In genomic region chr15:99732711-99733267, GRCh38 we compare ENCODE assay signal across 8 cellular contexts. TPM values are rescaled to one million over a fixed set of nuclear protein-coding genes. Genes with fewer than 3 reads are reported as not detected.
DNase-seq lines count a peak whose midpoint lies in the region; ATAC-seq and TF ChIP-seq lines count a peak whose summit lies in the region.

No MANE protein-coding gene starts in this region.

- H3K9me3 Mint-ChIP-seq in stimulated activated naive B cell treated with anti-CD40 and anti-IgM and Interleukin-4, amounts not matched to agents 10 μg/mL and 1 μg/mL and 100 μg/mL, for 72 hours: peaks cover 0 to 2% of the 10 kb centered on the region in 2 donors

- no peak overlapping the region; the same call in 1 of the 2 replicates for H3K27ac ChIP-seq in HUES6 (ENCODE audit: low read depth, low read length)

- peaks cover 25% of the 10 kb centered on the region for H3K4me1 ChIP-seq in HUES6 (ENCODE audit: control insufficient read depth, insufficient read depth, low read length)

- H3K36me3 ChIP-seq in HUES6 (ENCODE audit: control insufficient read depth, insufficient read depth, low read length) (peaks cover 15% of the 10 kb centered on the region), kidney epithelial cell (ENCODE audit: control insufficient read depth, insufficient read depth, low read length) (no peaks in the 10 kb centered on the region)

- peak overlapping the region; percentile 63 to 88 for H3K4me3 Mint-ChIP-seq in stimulated activated naive B cell treated with anti-CD40 and anti-IgM and Interleukin-4, amounts not matched to agents 10 μg/mL and 1 μg/mL and 100 μg/mL, for 72 hours

- no peaks in the 10 kb centered on the region for H3K27me3 Mint-ChIP-seq in stimulated activated naive B cell treated with anti-CD40 and anti-IgM and Interleukin-4, amounts not matched to agents 10 μg/mL and 1 μg/mL and 100 μg/mL, for 72 hours

- TF ChIP-seq CTCF in kidney epithelial cell (IDR thresholded peaks at IDR 0.05; ENCODE audit: insufficient read depth, low read length, poor library complexity, severe bottlenecking): no peak

- DNase-seq in GM03348 (ENCODE audit: low spot score): peak; percentile 27
- peak; percentile 44 for DNase-seq in astrocyte of the hippocampus (ENCODE audit: low read depth, low spot score)
- no peak for DNase-seq in kidney epithelial cell (ENCODE audit: low read depth)
- DNase-seq in stimulated activated naive B cell treated with anti-CD40 and anti-IgM and Interleukin-4, amounts not matched to agents 10 μg/mL and 1 μg/mL and 100 μg/mL, for 72 hours: no peak
- no peak for DNase-seq in NCI-H226
- no peak for DNase-seq in NCI-H446 treated with DMSO at 0.1 percent for 48 hours (lab: John Stamatoyannopoulos, UW)

- no peaks in the 10 kb centered on the region for H3K9me3 ChIP-seq in HUES6 (ENCODE audit: control insufficient read depth, insufficient read depth, low read depth, low read length)

- H3K27me3 ChIP-seq in HUES6 (ENCODE audit: control insufficient read depth, insufficient read depth, low read length): peaks cover 15% of the 10 kb centered on the region
- H3K27me3 ChIP-seq in kidney epithelial cell (ENCODE audit: control insufficient read depth, insufficient read depth, low read length): no peaks in the 10 kb centered on the region

- H3K9ac ChIP-seq in HUES6 (ENCODE audit: low read length): peak overlapping the region; percentile 55

- H3K27ac Mint-ChIP-seq in stimulated activated naive B cell treated with anti-CD40 and anti-IgM and Interleukin-4, amounts not matched to agents 10 μg/mL and 1 μg/mL and 100 μg/mL, for 72 hours: no peak overlapping the region

- ATAC-seq in GM21447 (IDR thresholded peaks at IDR 0.05; ENCODE audit: unreplicated experiment): peak; percentile 17
- peak; percentile 47 to 52 for ATAC-seq in stimulated activated naive B cell treated with anti-CD40 and anti-IgM and Interleukin-4, amounts not matched to agents 10 μg/mL and 1 μg/mL and 100 μg/mL, for 72 hours (replicated peaks)

- peaks cover 5 to 15% of the 10 kb centered on the region in 2 donors for H3K36me3 Mint-ChIP-seq in stimulated activated naive B cell treated with anti-CD40 and anti-IgM and Interleukin-4, amounts not matched to agents 10 μg/mL and 1 μg/mL and 100 μg/mL, for 72 hours

- H3K4me3 ChIP-seq in HUES6 (ENCODE audit: low read depth, low read length) (peak overlapping the region; percentile 83), kidney epithelial cell (ENCODE audit: low read depth, low read length) (peak overlapping the region; percentile 87)

- H3K4me1 Mint-ChIP-seq in stimulated activated naive B cell treated with anti-CD40 and anti-IgM and Interleukin-4, amounts not matched to agents 10 μg/mL and 1 μg/mL and 100 μg/mL, for 72 hours: peaks cover 8 to 16% of the 10 kb centered on the region in 2 donors

RNA-seq across cellular contexts. Expression of gene LYSMD4, which starts 0.4 kb away (rescaled TPM):
- 7.9 and 24.8 TPM in 2 replicates for total RNA-seq in kidney epithelial cell

Comparison
In these comparisons a context has a peak if more than half of its experiments do, and no peak if none do; other contexts are left out.
1. DNase-seq: peak in GM03348 (single experiment) and astrocyte of the hippocampus (single experiment); none in kidney epithelial cell (single experiment), stimulated activated naive B cell treated with anti-CD40 and anti-IgM and Interleukin-4, amounts not matched to agents 10 μg/mL and 1 μg/mL and 100 μg/mL, for 72 hours (single experiment), NCI-H226 (single experiment) and NCI-H446 treated with DMSO at 0.1 percent for 48 hours (single experiment).